9 cellular contexts compared by ENCODE assay signal in the genomic region with DNA sequence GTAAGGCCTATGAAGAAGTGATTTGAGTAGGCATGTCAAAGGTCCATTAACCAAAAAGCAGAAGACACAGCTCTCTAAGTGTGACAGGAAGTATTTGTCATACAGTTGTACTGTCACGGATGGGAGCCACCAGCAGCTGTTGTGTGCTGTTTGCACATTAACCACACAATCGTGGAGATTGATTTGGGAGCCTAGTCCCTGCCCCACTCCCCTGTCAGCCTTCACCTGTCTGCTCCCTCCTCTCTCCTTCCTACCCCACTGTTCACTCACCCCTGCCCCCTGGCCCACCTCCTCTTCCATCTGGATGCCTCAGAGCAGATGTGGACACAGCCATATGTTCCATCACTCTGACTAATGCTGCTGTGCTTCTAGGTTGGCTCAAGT.
DNase-seq lines count a peak whose midpoint lies in the region; ATAC-seq and TF ChIP-seq lines count a peak whose summit lies in the region.
"Had no signal": no experiment of that assay in that cellular context is flagged by ENCODE, and none has a peak within 500 bp of the region (broad histone marks: within the 10 kb centered on the region; RNA-seq: fewer than 3 reads in every experiment).

No MANE protein-coding gene starts in this region.

- in situ Hi-C loops in GM13976 (cut with MboI; ENCODE audit: low sequenced_read_pairs, unreplicated experiment), result loop anchor here (10.0 kb wide), 2 partner anchors 242 to 312 kb away; a partner anchor contains a TSS

- ATAC-seq in GM19468 (IDR thresholded peaks at IDR 0.05; ENCODE audit: extremely low read depth, unreplicated experiment) (peak; percentile 61), HG03442 (IDR thresholded peaks at IDR 0.05; ENCODE audit: unreplicated experiment) (peak; percentile 70)
- ATAC-seq: HCT116 had no signal

- no peaks in the 10 kb centered on the region for H3K9me3 ChIP-seq in tibial nerve

- H3K27ac ChIP-seq in tibial nerve, result peak overlapping the region in 1 of 4 donors; percentile 30

- 61 to 70% methylated on average over 2 of the region's 2 CpGs for WGBS in tibial nerve, 2 donors

- H3K36me3 ChIP-seq in tibial nerve, result no peaks in the 10 kb centered on the region

- H3K4me3 ChIP-seq in tibial nerve, result no peak overlapping the region

- TF ChIP-seq EP300 in tibial nerve (IDR thresholded peaks at IDR 0.05), result no peak

- peaks cover 0 to 6% (median 3%) of the 10 kb centered on the region in 4 donors for H3K4me1 ChIP-seq in tibial nerve

- no peak overlapping the region for H3K4me3 Mint-ChIP-seq in T-helper 2 cell treated with Interferon-gamma antibody and Interleukin-4, amounts not matched to agents 5 μg/mL and 100 μg/mL, for 36 hours

- H3K27me3 Mint-ChIP-seq in T-helper 2 cell treated with Interferon-gamma antibody and Interleukin-4, amounts not matched to agents 5 μg/mL and 100 μg/mL, for 36 hours (ENCODE audit: low read depth), result peaks cover 12% of the 10 kb centered on the region

- DNase-seq in GM13976 (ENCODE audit: low spot score) (peak; percentile 55), tibial nerve (ENCODE audit: low spot score in 2 of 2) (no peak), HuH-7.5 (ENCODE audit: low spot score) (no peak), OCI-M2 (lab: John Stamatoyannopoulos, UW; ENCODE audit: unreplicated experiment) (no peak)
- peak; percentile 6 for DNase-seq in T-helper 2 cell treated with Interferon-gamma antibody and Interleukin-4, amounts not matched to agents 5 μg/mL and 100 μg/mL, for 36 hours (ENCODE audit: low spot score)
- no peak for DNase-seq in stimulated activated CD4-positive, alpha-beta T cell treated with anti-CD3 and anti-CD28 coated beads, Interleukin-2, amount 100 ng/mL, for 24 hours

- H3K27ac Mint-ChIP-seq in T-helper 2 cell treated with Interferon-gamma antibody and Interleukin-4, amounts not matched to agents 5 μg/mL and 100 μg/mL, for 36 hours, result no peak overlapping the region

- no peak for TF ChIP-seq POLR2A in tibial nerve (IDR thresholded peaks at IDR 0.05)

- H3K36me3 Mint-ChIP-seq in T-helper 2 cell treated with Interferon-gamma antibody and Interleukin-4, amounts not matched to agents 5 μg/mL and 100 μg/mL, for 36 hours (ENCODE audit: low read depth), result no peaks in the 10 kb centered on the region

- peaks cover 13% of the 10 kb centered on the region for H3K4me1 Mint-ChIP-seq in T-helper 2 cell treated with Interferon-gamma antibody and Interleukin-4, amounts not matched to agents 5 μg/mL and 100 μg/mL, for 36 hours (ENCODE audit: low read depth)

- no peaks in the 10 kb centered on the region for H3K27me3 ChIP-seq in tibial nerve

- no peaks in the 10 kb centered on the region for H3K9me3 Mint-ChIP-seq in T-helper 2 cell treated with Interferon-gamma antibody and Interleukin-4, amounts not matched to agents 5 μg/mL and 100 μg/mL, for 36 hours

- TF ChIP-seq CTCF in GM13976 (IDR thresholded peaks at IDR 0.05; ENCODE audit: borderline replicate concordance, control extremely low read depth, extremely low read depth, insufficient read depth, missing control alignments) (no peak), tibial nerve (IDR thresholded peaks at IDR 0.05) (no peak)

Comparison
In these comparisons a context has a peak if more than half of its experiments do, and no peak if none do; other contexts are left out.
1. DNase-seq: peak in GM13976 (single experiment) and T-helper 2 cell treated with Interferon-gamma antibody and Interleukin-4, amounts not matched to agents 5 μg/mL and 100 μg/mL, for 36 hours (single experiment); none in tibial nerve (0 of 2), HuH-7.5 (single experiment), stimulated activated CD4-positive, alpha-beta T cell treated with anti-CD3 and anti-CD28 coated beads, Interleukin-2, amount 100 ng/mL, for 24 hours (0 of 2) and OCI-M2 (single experiment).